ENCODE assay signal across 21 cellular contexts in genomic region chr17:2931426-2931825, GRCh38.
DNase-seq lines count a peak whose midpoint lies in the region; ATAC-seq, FAIRE-seq and TF ChIP-seq lines count a peak whose summit lies in the region.
"Had no signal": no experiment of that assay in that cellular context is flagged by ENCODE, and none has a peak within 500 bp of the region (broad histone marks: within the 10 kb centered on the region; RNA-seq: fewer than 3 reads in every experiment).

No MANE protein-coding gene starts in this region.

- H3K4me3 Mint-ChIP-seq in CD4-positive, CD25-positive, alpha-beta regulatory T cell = peak overlapping the region in 1 of 4 donors; percentile 43
- H3K4me3 Mint-ChIP-seq in natural killer cell treated with Interleukin-12 subunit alpha and Interleukin-12 subunit beta and Interleukin-15 and Interleukin-18, amount 100 ng/mL, for 72 hours = peak overlapping the region; percentile 4
- no peak overlapping the region for H3K4me3 Mint-ChIP-seq in activated CD4-positive, alpha-beta memory T cell treated with anti-CD3 and anti-CD28 coated beads for 36 hours
- H3K4me3 Mint-ChIP-seq: activated naive CD4-positive, alpha-beta T cell treated with anti-CD3 and anti-CD28 coated beads for 36 hours; dendritic cell treated with granulocyte-macrophage colony-stimulating factor and Interleukin-4, amounts not matched to agents 40 ng/mL and 50 ng/mL, for 4 days; HFFc6 had no signal

- peaks cover 0 to 15% (median 4%) of the 10 kb centered on the region in 4 donors for H3K4me1 Mint-ChIP-seq in CD4-positive, CD25-positive, alpha-beta regulatory T cell
- peaks cover 29 to 50% of the 10 kb centered on the region in 2 donors for H3K4me1 Mint-ChIP-seq in natural killer cell treated with Interleukin-12 subunit alpha and Interleukin-12 subunit beta and Interleukin-15 and Interleukin-18, amount 100 ng/mL, for 72 hours (ENCODE audit: low read depth in 2 of 2)
- peaks cover 2% of the 10 kb centered on the region for H3K4me1 Mint-ChIP-seq in activated CD4-positive, alpha-beta memory T cell treated with anti-CD3 and anti-CD28 coated beads for 36 hours (ENCODE audit: low read depth)

- H3K9me3 ChIP-seq in CD4-positive, CD25-positive, alpha-beta regulatory T cell (ENCODE audit: control insufficient read depth in 2 of 2, low read length in 2 of 2) = no peaks in the 10 kb centered on the region
- H3K9me3 ChIP-seq in K562 (replicated peaks; ENCODE audit: control insufficient read depth, insufficient read depth, low read depth, low read length) = no peaks in the 10 kb centered on the region
- H3K9me3 ChIP-seq: esophagus muscularis mucosa, mucosa of descending colon, Peyer's patch, uterus had no signal

- POLR2A ChIA-PET in K562 (lab: Yijun Ruan, JAX) = interaction anchor here (0.7 kb wide), 1 partner anchor 10 kb away, joined by 5 read pairs; no protein-coding TSS in a partner anchor
- POLR2A ChIA-PET in activated CD4-positive, alpha-beta memory T cell treated with anti-CD3 and anti-CD28 coated beads for 36 hours (lab: Charles Lee) = interaction anchor here (1.1 to 2.1 kb wide), 2 partner anchors 25 to 82 kb away, joined by 4 to 6 read pairs; no protein-coding TSS in a partner anchor

- no peak for FAIRE-seq in K562 (lab: Jason Lieb, UNC)
- FAIRE-seq: GM12892 had no signal

- no peaks in the 10 kb centered on the region for H3K79me2 ChIP-seq in K562 (ENCODE audit: control insufficient read depth, insufficient read depth, low read length)

- H2AFZ ChIP-seq in K562 (ENCODE audit: low read depth, low read length) = no peak overlapping the region

- H3K9me3 Mint-ChIP-seq in CD4-positive, CD25-positive, alpha-beta regulatory T cell = no peaks in the 10 kb centered on the region
- no peaks in the 10 kb centered on the region for H3K9me3 Mint-ChIP-seq in natural killer cell treated with Interleukin-12 subunit alpha and Interleukin-12 subunit beta and Interleukin-15 and Interleukin-18, amount 100 ng/mL, for 72 hours
- no peaks in the 10 kb centered on the region for H3K9me3 Mint-ChIP-seq in activated CD4-positive, alpha-beta memory T cell treated with anti-CD3 and anti-CD28 coated beads for 36 hours
- H3K9me3 Mint-ChIP-seq: activated naive CD4-positive, alpha-beta T cell treated with anti-CD3 and anti-CD28 coated beads for 36 hours; dendritic cell treated with granulocyte-macrophage colony-stimulating factor and Interleukin-4, amounts not matched to agents 40 ng/mL and 50 ng/mL, for 4 days had no signal

- no TSS peak for BruUV-seq in K562 (replicated peaks; lab: Mats Ljungman, UMichigan)

- in situ Hi-C loops in K562 (cut with MboI) = no loop called here

- WGBS in K562 (ENCODE audit: insufficient coverage, low coverage, missing lambda C conversion rate) = 1% methylated on average over 8 of the region's 9 CpGs

- no peak for TF ChIP-seq RAD21 in K562 (CRISPR knock-in tag; conservative IDR thresholded peaks at IDR 0.05 in 1 of 2, IDR thresholded peaks at IDR 0.05 in 1 of 2)

- H3K27me3 ChIP-seq in CD4-positive, CD25-positive, alpha-beta regulatory T cell (ENCODE audit: control insufficient read depth, insufficient read depth, low read length) = no peaks in the 10 kb centered on the region
- peaks cover 0 to 54% of the 10 kb centered on the region in 2 experiments; a peak in 4 of 5 replicates for H3K27me3 ChIP-seq in K562 (ENCODE audit: control insufficient read depth in 2 of 2, insufficient read depth in 2 of 2, low read length in 2 of 2)
- H3K27me3 ChIP-seq: esophagus muscularis mucosa, Peyer's patch, uterus had no signal

- intact Hi-C loops in K562 (cut with micrococcal nuclease) = no loop called here
- intact Hi-C loops in activated CD4-positive, alpha-beta memory T cell treated with anti-CD3 and anti-CD28 coated beads for 36 hours (cut with micrococcal nuclease) = no loop called here

- no peak overlapping the region for H3K4me2 ChIP-seq in K562 (ENCODE audit: insufficient read depth, low read length)

- no peak for ATAC-seq in CD4-positive, CD25-positive, alpha-beta regulatory T cell (ENCODE audit: low read depth in 2 of 2)
- ATAC-seq in K562 (no peak), HG03469 (IDR thresholded peaks at IDR 0.05; ENCODE audit: unreplicated experiment) (no peak), HG02759 (IDR thresholded peaks at IDR 0.05; ENCODE audit: unreplicated experiment) (no peak)
- ATAC-seq in natural killer cell treated with Interleukin-12 subunit alpha and Interleukin-12 subunit beta and Interleukin-15 and Interleukin-18, amount 100 ng/mL, for 72 hours = no peak
- ATAC-seq: activated CD4-positive, CD25-positive, alpha-beta regulatory T cell treated with anti-CD3 and anti-CD28 coated beads, Interleukin-2, amount 50 U/mL, for 24 hours; left cardiac atrium had no signal

- no peak overlapping the region for H3K9ac ChIP-seq in K562 (ENCODE audit: insufficient read depth in 1 of 2, low read depth in 2 of 2, low read length in 2 of 2)

- peak overlapping the region in 2 of 3 donors; percentile 7 to 79 for H3K27ac Mint-ChIP-seq in CD4-positive, CD25-positive, alpha-beta regulatory T cell
- no peak overlapping the region for H3K27ac Mint-ChIP-seq in natural killer cell treated with Interleukin-12 subunit alpha and Interleukin-12 subunit beta and Interleukin-15 and Interleukin-18, amount 100 ng/mL, for 72 hours
- H3K27ac Mint-ChIP-seq in activated CD4-positive, alpha-beta memory T cell treated with anti-CD3 and anti-CD28 coated beads for 36 hours = no peak overlapping the region
- H3K27ac Mint-ChIP-seq: activated naive CD4-positive, alpha-beta T cell treated with anti-CD3 and anti-CD28 coated beads for 36 hours; dendritic cell treated with granulocyte-macrophage colony-stimulating factor and Interleukin-4, amounts not matched to agents 40 ng/mL and 50 ng/mL, for 4 days; HFFc6 had no signal

- H3K36me3 ChIP-seq in CD4-positive, CD25-positive, alpha-beta regulatory T cell (ENCODE audit: control insufficient read depth, insufficient read depth, low read length) = peaks cover 15% of the 10 kb centered on the region
- no peaks in the 10 kb centered on the region for H3K36me3 ChIP-seq in K562 (ENCODE audit: control insufficient read depth, insufficient read depth, low read length)
- H3K36me3 ChIP-seq: Peyer's patch, uterus had no signal

- no peak for TF ChIP-seq POLR2A in K562 (conservative IDR thresholded peaks at IDR 0.05)

- no peaks in the 10 kb centered on the region; the same call in 1 of the 2 replicates for H4K20me1 ChIP-seq in K562 (replicated peaks; ENCODE audit: control insufficient read depth, insufficient read depth, low read length)

- TF ChIP-seq EP300 in K562 (IDR thresholded peaks at IDR 0.05; ENCODE audit: low read length) = no peak

- no peak overlapping the region for H3K27ac ChIP-seq in CD4-positive, CD25-positive, alpha-beta regulatory T cell (ENCODE audit: insufficient read depth, low read length, poor library complexity, severe bottlenecking)
- no peak overlapping the region for H3K27ac ChIP-seq in K562 (ENCODE audit: extremely low read depth, low read depth, low read length)
- H3K27ac ChIP-seq: esophagus muscularis mucosa, uterus had no signal

- no peak for DNase-seq in CD4-positive, CD25-positive, alpha-beta regulatory T cell
- peak; percentile 72 for DNase-seq in NCI-H2227 (lab: John Stamatoyannopoulos, UW; ENCODE audit: unreplicated experiment)
- DNase-seq in K562 (ENCODE audit: extremely low read depth in 1 of 4, low spot score in 3 of 4) = no peak
- no peak for DNase-seq in natural killer cell treated with Interleukin-12 subunit alpha and Interleukin-12 subunit beta and Interleukin-15 and Interleukin-18, amount 100 ng/mL, for 72 hours (ENCODE audit: low spot score)
- no peak for DNase-seq in activated CD4-positive, alpha-beta memory T cell treated with anti-CD3 and anti-CD28 coated beads for 36 hours
- DNase-seq in NCI-H1436 (lab: John Stamatoyannopoulos, UW) = no peak
- DNase-seq: activated naive CD4-positive, alpha-beta T cell treated with anti-CD3 and anti-CD28 coated beads for 36 hours; COR-L47; GDM1; HFFc6; left cardiac atrium; posterior cingulate gyrus; uterus had no signal

- peaks cover 33% of the 10 kb centered on the region for H3K36me3 Mint-ChIP-seq in CD4-positive, CD25-positive, alpha-beta regulatory T cell
- no peaks in the 10 kb centered on the region for H3K36me3 Mint-ChIP-seq in natural killer cell treated with Interleukin-12 subunit alpha and Interleukin-12 subunit beta and Interleukin-15 and Interleukin-18, amount 100 ng/mL, for 72 hours
- peaks cover 3% of the 10 kb centered on the region for H3K36me3 Mint-ChIP-seq in activated CD4-positive, alpha-beta memory T cell treated with anti-CD3 and anti-CD28 coated beads for 36 hours

- peaks cover 7% of the 10 kb centered on the region for H3K4me1 ChIP-seq in CD4-positive, CD25-positive, alpha-beta regulatory T cell (ENCODE audit: control insufficient read depth, insufficient read depth, low read length, poor library complexity, severe bottlenecking)
- no peaks in the 10 kb centered on the region; a peak in 2 of 5 replicates for H3K4me1 ChIP-seq in K562 (replicated peaks in 1 of 2; ENCODE audit: control insufficient read depth in 2 of 2, insufficient read depth in 2 of 2, low read length in 2 of 2)
- H3K4me1 ChIP-seq: esophagus muscularis mucosa, uterus had no signal

- no peak for TF ChIP-seq CTCF in K562 (IDR thresholded peaks at IDR 0.05 in 2 of 3, conservative IDR thresholded peaks at IDR 0.05 in 1 of 3; ENCODE audit: insufficient read depth in 2 of 3, low read depth in 1 of 3, low read length in 3 of 3)

- H3K4me3 ChIP-seq in CD4-positive, CD25-positive, alpha-beta regulatory T cell (ENCODE audit: low read depth, low read length) = no peak overlapping the region
- no peak overlapping the region for H3K4me3 ChIP-seq in K562
- H3K4me3 ChIP-seq: esophagus muscularis mucosa, mucosa of descending colon, uterus had no signal

- H3K27me3 Mint-ChIP-seq in CD4-positive, CD25-positive, alpha-beta regulatory T cell = no peaks in the 10 kb centered on the region
- no peaks in the 10 kb centered on the region for H3K27me3 Mint-ChIP-seq in natural killer cell treated with Interleukin-12 subunit alpha and Interleukin-12 subunit beta and Interleukin-15 and Interleukin-18, amount 100 ng/mL, for 72 hours
- H3K27me3 Mint-ChIP-seq in activated CD4-positive, alpha-beta memory T cell treated with anti-CD3 and anti-CD28 coated beads for 36 hours = no peaks in the 10 kb centered on the region
- H3K27me3 Mint-ChIP-seq: dendritic cell treated with granulocyte-macrophage colony-stimulating factor and Interleukin-4, amounts not matched to agents 40 ng/mL and 50 ng/mL, for 4 days had no signal

- CTCF ChIA-PET in K562 (lab: Yijun Ruan, JAX; ENCODE audit: low intra/inter-chr PET ratio) = no interaction called here
- CTCF ChIA-PET in activated CD4-positive, alpha-beta memory T cell treated with anti-CD3 and anti-CD28 coated beads for 36 hours (lab: Charles Lee) = interaction anchor here (0.8 to 5.4 kb wide), 9 partner anchors 14 to 105 kb away, joined by 3 to 81 read pairs (median 4); no protein-coding TSS in a partner anchor

- H3K9me1 ChIP-seq in K562 (ENCODE audit: control insufficient read depth, insufficient read depth, low read length) = no peaks in the 10 kb centered on the region

Comparison
In these comparisons a context has a peak if more than half of its experiments do, and no peak if none do; other contexts are left out.
1. H3K27ac Mint-ChIP-seq: peak in CD4-positive, CD25-positive, alpha-beta regulatory T cell (2 of 3); none in natural killer cell treated with Interleukin-12 subunit alpha and Interleukin-12 subunit beta and Interleukin-15 and Interleukin-18, amount 100 ng/mL, for 72 hours (0 of 2) and activated CD4-positive, alpha-beta memory T cell treated with anti-CD3 and anti-CD28 coated beads for 36 hours (single experiment).